19 cellular contexts compared by ENCODE assay signal in genomic region chr9:135606885-135607259, GRCh38. TPM values are rescaled to one million over a fixed set of nuclear protein-coding genes. Genes with fewer than 3 reads are reported as not detected.
A peak's percentile ranks its signal among the peaks of the same experiment; 100 is the strongest.
DNase-seq lines count a peak whose midpoint lies in the region; TF ChIP-seq lines count a peak whose summit lies in the region.
"Had no signal": no experiment of that assay in that cellular context is flagged by ENCODE, and none has a peak within 500 bp of the region (broad histone marks: within the 10 kb centered on the region; RNA-seq: fewer than 3 reads in every experiment).

No MANE protein-coding gene starts in this region.

- H3K4me3 ChIP-seq in testis, result no peak overlapping the region
- H3K4me3 ChIP-seq in coronary artery, result no peak overlapping the region
- H3K4me3 ChIP-seq: GM23338 had no signal

- peak; percentile 0 for DNase-seq in activated naive CD4-positive, alpha-beta T cell treated with anti-CD3 and anti-CD28 coated beads for 36 hours
- no peak for DNase-seq in activated naive CD4-positive, alpha-beta T cell treated with anti-CD3 and anti-CD28 coated beads, Interleukin-2, amount 50 U/mL, for 16 hours
- DNase-seq in activated T-helper 2 cell treated with anti-CD3 and anti-CD28 coated beads, Interferon-gamma antibody, Interleukin-2, Interleukin-4, amounts not matched to agents 10 μg/mL and 5 μg/mL and 100 μg/mL, durations not matched to agents 14 hours and 24 hours and 36 hours (ENCODE audit: low spot score), result peak; percentile 4
- DNase-seq in mucosa of gallbladder (ENCODE audit: low spot score), result peak; percentile 1
- peak; percentile 3 for DNase-seq in testis
- no peak for DNase-seq in coronary artery (ENCODE audit: low spot score)
- no peak for DNase-seq in EL
- DNase-seq: Calu3; CD8-positive, alpha-beta memory T cell; DMS153; KG1; NCI-H1092 treated with DMSO at 0.1 percent for 48 hours; NCI-H1436 treated with DMSO at 0.1 percent for 48 hours; NCI-H1930; NCI-H510A; NCI-H774; NK-92 treated with Interleukin-12 subunit alpha and Interleukin-12 subunit beta, amount 100 ng/mL, for 24 hours had no signal

- H3K27ac ChIP-seq in testis (no peak overlapping the region), coronary artery (no peak overlapping the region)
- H3K27ac ChIP-seq: C4-2B had no signal

- TF ChIP-seq CTCF in testis (IDR thresholded peaks at IDR 0.05) (no peak), coronary artery (IDR thresholded peaks at IDR 0.05) (no peak)

- no peaks in the 10 kb centered on the region for H3K4me1 ChIP-seq in testis

- H3K27ac Mint-ChIP-seq in activated naive CD4-positive, alpha-beta T cell treated with anti-CD3 and anti-CD28 coated beads for 36 hours, result no peak overlapping the region
- H3K27ac Mint-ChIP-seq in activated T-helper 2 cell treated with anti-CD3 and anti-CD28 coated beads, Interferon-gamma antibody, Interleukin-2, Interleukin-4, amounts not matched to agents 10 μg/mL and 5 μg/mL and 100 μg/mL, durations not matched to agents 14 hours and 24 hours and 36 hours, result no peak overlapping the region
- H3K27ac Mint-ChIP-seq: CD8-positive, alpha-beta memory T cell; GM23338 had no signal

- no peak for TF ChIP-seq POLR2A in testis (IDR thresholded peaks at IDR 0.05)

- no peaks in the 10 kb centered on the region for H3K36me3 Mint-ChIP-seq in activated naive CD4-positive, alpha-beta T cell treated with anti-CD3 and anti-CD28 coated beads for 36 hours (ENCODE audit: low read depth)
- no peaks in the 10 kb centered on the region for H3K36me3 Mint-ChIP-seq in activated T-helper 2 cell treated with anti-CD3 and anti-CD28 coated beads, Interferon-gamma antibody, Interleukin-2, Interleukin-4, amounts not matched to agents 10 μg/mL and 5 μg/mL and 100 μg/mL, durations not matched to agents 14 hours and 24 hours and 36 hours (ENCODE audit: low read depth)
- H3K36me3 Mint-ChIP-seq: CD8-positive, alpha-beta memory T cell had no signal

- no peaks in the 10 kb centered on the region for H3K36me3 ChIP-seq in testis (ENCODE audit: low read depth, missing control alignments)

- no peaks in the 10 kb centered on the region for H3K9me3 Mint-ChIP-seq in activated naive CD4-positive, alpha-beta T cell treated with anti-CD3 and anti-CD28 coated beads for 36 hours
- no peaks in the 10 kb centered on the region for H3K9me3 Mint-ChIP-seq in activated T-helper 2 cell treated with anti-CD3 and anti-CD28 coated beads, Interferon-gamma antibody, Interleukin-2, Interleukin-4, amounts not matched to agents 10 μg/mL and 5 μg/mL and 100 μg/mL, durations not matched to agents 14 hours and 24 hours and 36 hours

- peaks cover 3% of the 10 kb centered on the region for H3K27me3 Mint-ChIP-seq in activated naive CD4-positive, alpha-beta T cell treated with anti-CD3 and anti-CD28 coated beads for 36 hours (ENCODE audit: low read depth)
- no peaks in the 10 kb centered on the region for H3K27me3 Mint-ChIP-seq in activated T-helper 2 cell treated with anti-CD3 and anti-CD28 coated beads, Interferon-gamma antibody, Interleukin-2, Interleukin-4, amounts not matched to agents 10 μg/mL and 5 μg/mL and 100 μg/mL, durations not matched to agents 14 hours and 24 hours and 36 hours (ENCODE audit: low read depth)

- H3K4me1 Mint-ChIP-seq in activated naive CD4-positive, alpha-beta T cell treated with anti-CD3 and anti-CD28 coated beads for 36 hours (ENCODE audit: low read depth), result no peaks in the 10 kb centered on the region
- H3K4me1 Mint-ChIP-seq in activated T-helper 2 cell treated with anti-CD3 and anti-CD28 coated beads, Interferon-gamma antibody, Interleukin-2, Interleukin-4, amounts not matched to agents 10 μg/mL and 5 μg/mL and 100 μg/mL, durations not matched to agents 14 hours and 24 hours and 36 hours (ENCODE audit: low read depth), result no peaks in the 10 kb centered on the region
- H3K4me1 Mint-ChIP-seq: CD8-positive, alpha-beta memory T cell had no signal

- H3K9me3 ChIP-seq in testis, result no peaks in the 10 kb centered on the region

- no peak overlapping the region for H3K4me3 Mint-ChIP-seq in activated naive CD4-positive, alpha-beta T cell treated with anti-CD3 and anti-CD28 coated beads for 36 hours
- H3K4me3 Mint-ChIP-seq in activated T-helper 2 cell treated with anti-CD3 and anti-CD28 coated beads, Interferon-gamma antibody, Interleukin-2, Interleukin-4, amounts not matched to agents 10 μg/mL and 5 μg/mL and 100 μg/mL, durations not matched to agents 14 hours and 24 hours and 36 hours (ENCODE audit: low read depth), result no peak overlapping the region
- H3K4me3 Mint-ChIP-seq: CD8-positive, alpha-beta memory T cell; GM23338 had no signal

- H3K27me3 ChIP-seq in testis, result no peaks in the 10 kb centered on the region

- intact Hi-C loops in activated naive CD4-positive, alpha-beta T cell treated with anti-CD3 and anti-CD28 coated beads for 36 hours (cut with micrococcal nuclease), result loop anchor here (10.0 kb wide), 2 partner anchors 98 to 358 kb away; partner anchors contain the start of genes KCNT1 and UBAC1
- intact Hi-C loops in activated T-helper 2 cell treated with anti-CD3 and anti-CD28 coated beads, Interferon-gamma antibody, Interleukin-2, Interleukin-4, amounts not matched to agents 10 μg/mL and 5 μg/mL and 100 μg/mL, durations not matched to agents 14 hours and 24 hours and 36 hours (cut with micrococcal nuclease), result no loop called here
- intact Hi-C loops in testis (cut with DNase I; ENCODE audit: low total_unique reads), result no loop called here

- CTCF ChIA-PET in activated naive CD4-positive, alpha-beta T cell treated with anti-CD3 and anti-CD28 coated beads for 36 hours (lab: Charles Lee), result interaction anchor here (1.0 kb wide), 1 partner anchor 11 kb away, joined by 3 read pairs; no protein-coding TSS in a partner anchor

- 88 to 89% methylated on average over 11 of the region's 11 CpGs for WGBS in testis, 2 donors

RNA-seq across cellular contexts. Expression of gene GLT6D1, which starts 32.5 kb away (rescaled TPM):
- total RNA-seq in activated naive CD4-positive, alpha-beta T cell treated with anti-CD3 and anti-CD28 coated beads for 36 hours, result not detected
- not detected in 2 replicates for total RNA-seq in activated T-helper 2 cell treated with anti-CD3 and anti-CD28 coated beads, Interferon-gamma antibody, Interleukin-2, Interleukin-4, amounts not matched to agents 10 μg/mL and 5 μg/mL and 100 μg/mL, durations not matched to agents 14 hours and 24 hours and 36 hours
- total RNA-seq in mucosa of gallbladder (not detected), testis (under 1 TPM in 1 of 2 donors, not detected in 1; 0.47 TPM)
- polyA plus RNA-seq in testis (ENCODE audit: insufficient read depth, low read depth, low replicate concordance), result 1.6 TPM
- total RNA-seq: Calu3; CD8-positive, alpha-beta memory T cell; GM23338 had no signal
- polyA plus RNA-seq: CD8-positive, alpha-beta memory T cell; GM23338 had no signal

RNA-seq across cellular contexts. Expression of gene PAEP, which starts 45.3 kb away (rescaled TPM):
- total RNA-seq in activated naive CD4-positive, alpha-beta T cell treated with anti-CD3 and anti-CD28 coated beads for 36 hours, result not detected
- not detected in 2 replicates for total RNA-seq in activated T-helper 2 cell treated with anti-CD3 and anti-CD28 coated beads, Interferon-gamma antibody, Interleukin-2, Interleukin-4, amounts not matched to agents 10 μg/mL and 5 μg/mL and 100 μg/mL, durations not matched to agents 14 hours and 24 hours and 36 hours
- not detected for total RNA-seq in mucosa of gallbladder
- total RNA-seq in testis, result not detected
- polyA plus RNA-seq in testis (ENCODE audit: insufficient read depth, low read depth, low replicate concordance), result 2.5 TPM
- total RNA-seq: CD8-positive, alpha-beta memory T cell; GM23338 had no signal
- polyA plus RNA-seq: CD8-positive, alpha-beta memory T cell; GM23338 had no signal

RNA-seq across cellular contexts. Expression of gene LCN9, which starts 56.2 kb away (rescaled TPM):
- total RNA-seq in activated naive CD4-positive, alpha-beta T cell treated with anti-CD3 and anti-CD28 coated beads for 36 hours, result not detected
- total RNA-seq in activated T-helper 2 cell treated with anti-CD3 and anti-CD28 coated beads, Interferon-gamma antibody, Interleukin-2, Interleukin-4, amounts not matched to agents 10 μg/mL and 5 μg/mL and 100 μg/mL, durations not matched to agents 14 hours and 24 hours and 36 hours, result not detected in 2 replicates
- not detected for total RNA-seq in mucosa of gallbladder
- total RNA-seq in testis, result under 1 TPM in 1 of 2 donors, not detected in 1; 0.68 TPM
- not detected for polyA plus RNA-seq in testis (ENCODE audit: insufficient read depth, low read depth, low replicate concordance)
- total RNA-seq: Calu3; CD8-positive, alpha-beta memory T cell; GM23338 had no signal
- polyA plus RNA-seq: CD8-positive, alpha-beta memory T cell; GM23338 had no signal

Comparison
In these comparisons a context has a peak if more than half of its experiments do, and no peak if none do; other contexts are left out.
1. DNase-seq: peak in activated naive CD4-positive, alpha-beta T cell treated with anti-CD3 and anti-CD28 coated beads for 36 hours (single experiment), activated T-helper 2 cell treated with anti-CD3 and anti-CD28 coated beads, Interferon-gamma antibody, Interleukin-2, Interleukin-4, amounts not matched to agents 10 μg/mL and 5 μg/mL and 100 μg/mL, durations not matched to agents 14 hours and 24 hours and 36 hours (single experiment), mucosa of gallbladder (single experiment) and testis (single experiment); none in activated naive CD4-positive, alpha-beta T cell treated with anti-CD3 and anti-CD28 coated beads, Interleukin-2, amount 50 U/mL, for 16 hours (single experiment), coronary artery (single experiment) and EL (single experiment).